In genomic region chr7:55952352-55952671, GRCh38 we compare ENCODE assay signal across 8 cellular contexts. TPM values are rescaled to one million over a fixed set of nuclear protein-coding genes. Genes with fewer than 3 reads are reported as not detected.
DNase-seq lines count a peak whose midpoint lies in the region; ATAC-seq and TF ChIP-seq lines count a peak whose summit lies in the region.
"Not testable (repeated sequence)": the region's sequence is repeated elsewhere in the genome, so short reads cannot be mapped to it uniquely, and the experiment has no call there.

No MANE protein-coding gene starts in this region.

- intact Hi-C loops in natural killer cell (cut with micrococcal nuclease) = loop anchor here (5.0 kb wide), 1 partner anchor 110 kb away; the partner anchor contains the start of gene SUMF2

- peak overlapping the region; percentile 92 for H3K27ac Mint-ChIP-seq in HFFc6
- peak overlapping the region; percentile 97 to 99 for H3K27ac Mint-ChIP-seq in activated naive CD4-positive, alpha-beta T cell treated with anti-CD3 and anti-CD28 coated beads, Interleukin-2, amount 50 U/mL, for 72 hours
- peak overlapping the region; percentile 96 to 98 for H3K27ac Mint-ChIP-seq in effector memory CD8-positive, alpha-beta T cell
- H3K27ac Mint-ChIP-seq in natural killer cell = peak overlapping the region; percentile 95 to 99
- peak overlapping the region; percentile 97 for H3K27ac Mint-ChIP-seq in stimulated activated effector memory CD8-positive, alpha-beta T cell treated with anti-CD3 and anti-CD28 coated beads, Interleukin-12 subunit alpha, Interleukin-12 subunit beta, amount 100 ng/mL, for 72 hours

- H3K36me3 ChIP-seq in SK-N-MC (ENCODE audit: insufficient read depth, low read length) = peaks cover 24% of the 10 kb centered on the region
- H3K36me3 ChIP-seq in iPS-15b (ENCODE audit: control insufficient read depth, insufficient read depth, low read length) = not testable (repeated sequence)

- not testable (repeated sequence) for H3K27me3 Mint-ChIP-seq in HFFc6 (ENCODE audit: insufficient read depth); effector memory CD8-positive, alpha-beta T cell; natural killer cell (ENCODE audit: low read depth in 2 of 2)

- not testable (repeated sequence) for H3K27ac ChIP-seq in SK-N-MC

- not testable (repeated sequence) for H3K4me1 ChIP-seq in iPS-15b (ENCODE audit: control insufficient read depth, insufficient read depth, low read length)

- not testable (repeated sequence) for H3K9me3 Mint-ChIP-seq in HFFc6; activated naive CD4-positive, alpha-beta T cell treated with anti-CD3 and anti-CD28 coated beads, Interleukin-2, amount 50 U/mL, for 72 hours; effector memory CD8-positive, alpha-beta T cell; natural killer cell; stimulated activated effector memory CD8-positive, alpha-beta T cell treated with anti-CD3 and anti-CD28 coated beads, Interleukin-12 subunit alpha, Interleukin-12 subunit beta, amount 100 ng/mL, for 72 hours

- peak overlapping the region; percentile 99 for H3K4me3 Mint-ChIP-seq in HFFc6
- H3K4me3 Mint-ChIP-seq in effector memory CD8-positive, alpha-beta T cell = peak overlapping the region; percentile 91 to 98
- peak overlapping the region; percentile 99 for H3K4me3 Mint-ChIP-seq in natural killer cell
- H3K4me3 Mint-ChIP-seq in stimulated activated effector memory CD8-positive, alpha-beta T cell treated with anti-CD3 and anti-CD28 coated beads, Interleukin-12 subunit alpha, Interleukin-12 subunit beta, amount 100 ng/mL, for 72 hours = peak overlapping the region; percentile 97

- H3K36me3 Mint-ChIP-seq in HFFc6 (ENCODE audit: low read depth) = peaks cover 27% of the 10 kb centered on the region
- H3K36me3 Mint-ChIP-seq in activated naive CD4-positive, alpha-beta T cell treated with anti-CD3 and anti-CD28 coated beads, Interleukin-2, amount 50 U/mL, for 72 hours = peaks cover 11 to 21% of the 10 kb centered on the region in 2 donors
- peaks cover 21% of the 10 kb centered on the region for H3K36me3 Mint-ChIP-seq in effector memory CD8-positive, alpha-beta T cell (ENCODE audit: insufficient read depth)
- not testable (repeated sequence) for H3K36me3 Mint-ChIP-seq in natural killer cell
- H3K36me3 Mint-ChIP-seq in stimulated activated effector memory CD8-positive, alpha-beta T cell treated with anti-CD3 and anti-CD28 coated beads, Interleukin-12 subunit alpha, Interleukin-12 subunit beta, amount 100 ng/mL, for 72 hours = peaks cover 55% of the 10 kb centered on the region

- not testable (repeated sequence) for H3K4me1 Mint-ChIP-seq in HFFc6 (ENCODE audit: low read depth)
- peaks cover 9 to 14% of the 10 kb centered on the region in 2 donors for H3K4me1 Mint-ChIP-seq in effector memory CD8-positive, alpha-beta T cell (ENCODE audit: low read depth in 2 of 2)
- peaks cover 10 to 19% of the 10 kb centered on the region in 2 donors for H3K4me1 Mint-ChIP-seq in natural killer cell
- peaks cover 20% of the 10 kb centered on the region for H3K4me1 Mint-ChIP-seq in stimulated activated effector memory CD8-positive, alpha-beta T cell treated with anti-CD3 and anti-CD28 coated beads, Interleukin-12 subunit alpha, Interleukin-12 subunit beta, amount 100 ng/mL, for 72 hours

- peak in 1 of 2 donors; percentile 10 for ATAC-seq in activated naive CD4-positive, alpha-beta T cell treated with anti-CD3 and anti-CD28 coated beads, Interleukin-2, amount 50 U/mL, for 72 hours
- ATAC-seq in effector memory CD8-positive, alpha-beta T cell (replicated peaks); natural killer cell: not testable (repeated sequence)
- ATAC-seq in stimulated activated effector memory CD8-positive, alpha-beta T cell treated with anti-CD3 and anti-CD28 coated beads, Interleukin-12 subunit alpha, Interleukin-12 subunit beta, amount 100 ng/mL, for 72 hours = peak; percentile 3

- TF ChIP-seq CTCF in AG10803 (conservative IDR thresholded peaks at IDR 0.05; ENCODE audit: low read length); HFFc6 (IDR thresholded peaks at IDR 0.05); natural killer cell (IDR thresholded peaks at IDR 0.05): not testable (repeated sequence)

- H3K9ac ChIP-seq in SK-N-MC (ENCODE audit: insufficient read length) (peak overlapping the region; percentile 83), iPS-15b (ENCODE audit: low read depth, low read length) (peak overlapping the region; percentile 98)

- DNase-seq in AG10803 (ENCODE audit: low read depth); HFFc6; SK-N-MC (ENCODE audit: low read depth, low spot score); activated naive CD4-positive, alpha-beta T cell treated with anti-CD3 and anti-CD28 coated beads, Interleukin-2, amount 50 U/mL, for 72 hours (ENCODE audit: low spot score in 2 of 2); effector memory CD8-positive, alpha-beta T cell; natural killer cell; stimulated activated effector memory CD8-positive, alpha-beta T cell treated with anti-CD3 and anti-CD28 coated beads, Interleukin-12 subunit alpha, Interleukin-12 subunit beta, amount 100 ng/mL, for 72 hours (ENCODE audit: low spot score in 2 of 2): not testable (repeated sequence)

- not testable (repeated sequence) for H3K9me3 ChIP-seq in SK-N-MC (ENCODE audit: low read depth, low read length); iPS-15b (ENCODE audit: control insufficient read depth, insufficient read depth, low read length)

- not testable (repeated sequence) for H3K27me3 ChIP-seq in iPS-15b (ENCODE audit: control insufficient read depth, insufficient read depth, low read length)

- H3K4me3 ChIP-seq in AG10803 (ENCODE audit: low read length) (peak overlapping the region; percentile 96), SK-N-MC (peak overlapping the region; percentile 84), iPS-15b (ENCODE audit: low read depth, low read length) (peak overlapping the region; percentile 99)

RNA-seq across cellular contexts. Expression of gene MRPS17, which starts 0.6 kb away (rescaled TPM):
- total RNA-seq in HFFc6 (2021; fragmentation: NEBNext Ultra II Directional; extraction: Animal tissue kit (Norgen Biotek cat#: 25700)) = 10 to 100 TPM; 14.5 to 20.1 (median 16.2) TPM
- total RNA-seq in activated naive CD4-positive, alpha-beta T cell treated with anti-CD3 and anti-CD28 coated beads, Interleukin-2, amount 50 U/mL, for 72 hours = 10 to 100 TPM; 18.8 to 25.1 TPM
- total RNA-seq in natural killer cell = 10 to 100 TPM in 2 of 3 donors, 1 to 10 TPM in 1; 6.8 to 12.0 (median 10.4) TPM

RNA-seq across cellular contexts. Expression of gene NIPSNAP2, which starts 12.1 kb away (rescaled TPM):
- 10 to 100 TPM; 27.6 to 34.0 (median 30.6) TPM for total RNA-seq in HFFc6 (2021; fragmentation: NEBNext Ultra II Directional; extraction: Animal tissue kit (Norgen Biotek cat#: 25700))
- total RNA-seq in activated naive CD4-positive, alpha-beta T cell treated with anti-CD3 and anti-CD28 coated beads, Interleukin-2, amount 50 U/mL, for 72 hours = 10 to 100 TPM; 51.2 to 56.6 TPM
- 10 to 100 TPM; 35.9 to 44.8 (median 42.8) TPM for total RNA-seq in natural killer cell
